In genomic region chr3:23809840-23810341, GRCh38 we compare ENCODE assay signal across 8 cellular contexts. TPM values are rescaled to one million over a fixed set of nuclear protein-coding genes. Genes with fewer than 3 reads are reported as not detected.
DNase-seq lines count a peak whose midpoint lies in the region; ATAC-seq and TF ChIP-seq lines count a peak whose summit lies in the region.

No MANE protein-coding gene starts in this region.

- H3K4me1 ChIP-seq in iPS-18a (ENCODE audit: control insufficient read depth, low read depth, low read length) (peaks cover 43% of the 10 kb centered on the region), stomach smooth muscle (ENCODE audit: control insufficient read depth, insufficient read depth, low read length) (peaks cover 23% of the 10 kb centered on the region)

- H3K9me3 ChIP-seq in iPS-18a (ENCODE audit: control insufficient read depth, low read depth, low read length) (no peaks in the 10 kb centered on the region), stomach smooth muscle (ENCODE audit: control insufficient read depth in 2 of 2, low read length in 2 of 2) (no peaks in the 10 kb centered on the region)

- H3K36me3 ChIP-seq in iPS-18a (ENCODE audit: control insufficient read depth, low read depth, low read length) (peaks cover 18% of the 10 kb centered on the region), stomach smooth muscle (ENCODE audit: control insufficient read depth in 2 of 2, insufficient read depth in 2 of 2, low read length in 2 of 2) (no peaks in the 10 kb centered on the region)

- no peak for ATAC-seq in stimulated activated naive CD8-positive, alpha-beta T cell treated with anti-CD3 and anti-CD28 coated beads, Interleukin-15, Interleukin-2, amounts not matched to agents 100 U/mL and 50 U/mL, for 24 hours
- ATAC-seq in activated CD8-positive, alpha-beta T cell treated with anti-CD3 and anti-CD28 coated beads for 36 hours: no peak

- intact Hi-C loops in activated CD8-positive, alpha-beta T cell treated with anti-CD3 and anti-CD28 coated beads for 36 hours (cut with micrococcal nuclease): loop anchor here (10.0 kb wide), 2 partner anchors 105 to 365 kb away; partner anchors contain the start of genes NKIRAS1 and RPL15

- CTCF ChIA-PET in activated CD8-positive, alpha-beta T cell treated with anti-CD3 and anti-CD28 coated beads for 36 hours (lab: Charles Lee): interaction anchor here (0.9 kb wide), 1 partner anchor 17 kb away, joined by 4 read pairs; no protein-coding TSS in a partner anchor

- POLR2A ChIA-PET in activated CD8-positive, alpha-beta T cell treated with anti-CD3 and anti-CD28 coated beads for 36 hours (lab: Charles Lee): interaction anchor here (5.3 kb wide), 1 partner anchor 107 kb away, joined by 37 read pairs; the partner anchor contains the start of genes NKIRAS1 and RPL15

- no peak for DNase-seq in stimulated activated naive CD8-positive, alpha-beta T cell treated with anti-CD3 and anti-CD28 coated beads, Interleukin-15, Interleukin-2, amounts not matched to agents 100 U/mL and 50 U/mL, for 24 hours
- peak; percentile 11 for DNase-seq in activated CD8-positive, alpha-beta T cell treated with anti-CD3 and anti-CD28 coated beads for 36 hours
- DNase-seq in cerebellar nuclear complex (lab: John Stamatoyannopoulos, UW) (no peak), GDM1 (lab: John Stamatoyannopoulos, UW) (no peak), Ammon's horn (ENCODE audit: low spot score) (no peak)

- H3K9ac ChIP-seq in iPS-18a (ENCODE audit: low read length): peak overlapping the region; percentile 88
- peak overlapping the region; percentile 75 to 79 for H3K9ac ChIP-seq in stomach smooth muscle (ENCODE audit: low read length in 2 of 2)

- no peaks in the 10 kb centered on the region for H3K9me3 Mint-ChIP-seq in stimulated activated naive CD8-positive, alpha-beta T cell treated with anti-CD3 and anti-CD28 coated beads, Interleukin-15, Interleukin-2, amounts not matched to agents 100 ng/mL and 50 ng/mL, for 24 hours
- no peaks in the 10 kb centered on the region for H3K9me3 Mint-ChIP-seq in activated CD8-positive, alpha-beta T cell treated with anti-CD3 and anti-CD28 coated beads for 36 hours

- peak overlapping the region; percentile 98 for H3K27ac Mint-ChIP-seq in stimulated activated naive CD8-positive, alpha-beta T cell treated with anti-CD3 and anti-CD28 coated beads, Interleukin-15, Interleukin-2, amounts not matched to agents 100 ng/mL and 50 ng/mL, for 24 hours
- H3K27ac Mint-ChIP-seq in activated CD8-positive, alpha-beta T cell treated with anti-CD3 and anti-CD28 coated beads for 36 hours: peak overlapping the region; percentile 97

- H3K27me3 ChIP-seq in iPS-18a (ENCODE audit: control insufficient read depth, insufficient read depth, low read length) (peaks cover 3% of the 10 kb centered on the region), stomach smooth muscle (ENCODE audit: control insufficient read depth in 1 of 2, insufficient read depth in 2 of 2, low read length in 2 of 2) (no peaks in the 10 kb centered on the region)

- peak overlapping the region; percentile 92 for H3K4me3 Mint-ChIP-seq in stimulated activated naive CD8-positive, alpha-beta T cell treated with anti-CD3 and anti-CD28 coated beads, Interleukin-15, Interleukin-2, amounts not matched to agents 100 ng/mL and 50 ng/mL, for 24 hours
- H3K4me3 Mint-ChIP-seq in activated CD8-positive, alpha-beta T cell treated with anti-CD3 and anti-CD28 coated beads for 36 hours: peak overlapping the region; percentile 87

- peaks cover 41% of the 10 kb centered on the region for H3K36me3 Mint-ChIP-seq in stimulated activated naive CD8-positive, alpha-beta T cell treated with anti-CD3 and anti-CD28 coated beads, Interleukin-15, Interleukin-2, amounts not matched to agents 100 ng/mL and 50 ng/mL, for 24 hours (ENCODE audit: low read depth)
- H3K36me3 Mint-ChIP-seq in activated CD8-positive, alpha-beta T cell treated with anti-CD3 and anti-CD28 coated beads for 36 hours (ENCODE audit: low read depth): peaks cover 40% of the 10 kb centered on the region

- H3K27ac ChIP-seq in iPS-18a (ENCODE audit: low read length): peak overlapping the region; percentile 25
- peak overlapping the region; percentile 84 for H3K27ac ChIP-seq in stomach smooth muscle (ENCODE audit: low read length)

- H3K27me3 Mint-ChIP-seq in stimulated activated naive CD8-positive, alpha-beta T cell treated with anti-CD3 and anti-CD28 coated beads, Interleukin-15, Interleukin-2, amounts not matched to agents 100 ng/mL and 50 ng/mL, for 24 hours: peaks cover 5% of the 10 kb centered on the region
- H3K27me3 Mint-ChIP-seq in activated CD8-positive, alpha-beta T cell treated with anti-CD3 and anti-CD28 coated beads for 36 hours: peaks cover 4% of the 10 kb centered on the region

- H3K4me3 ChIP-seq in iPS-18a (ENCODE audit: low read length) (peak overlapping the region; percentile 82), stomach smooth muscle (ENCODE audit: low read length in 2 of 2) (peak overlapping the region; percentile 67 to 80)

- TF ChIP-seq CTCF in activated CD8-positive, alpha-beta T cell treated with anti-CD3 and anti-CD28 coated beads for 36 hours (IDR thresholded peaks at IDR 0.05): no peak

- H3K4me1 Mint-ChIP-seq in stimulated activated naive CD8-positive, alpha-beta T cell treated with anti-CD3 and anti-CD28 coated beads, Interleukin-15, Interleukin-2, amounts not matched to agents 100 ng/mL and 50 ng/mL, for 24 hours (ENCODE audit: low read depth): peaks cover 68% of the 10 kb centered on the region
- peaks cover 58% of the 10 kb centered on the region for H3K4me1 Mint-ChIP-seq in activated CD8-positive, alpha-beta T cell treated with anti-CD3 and anti-CD28 coated beads for 36 hours (ENCODE audit: low read depth)

RNA-seq across cellular contexts. Expression of gene UBE2E1, which starts 4.1 kb away (rescaled TPM):
- total RNA-seq in activated CD8-positive, alpha-beta T cell treated with anti-CD3 and anti-CD28 coated beads for 36 hours: 10 to 100 TPM; 79.0 to 80.3 TPM
